26 cellular contexts compared by ENCODE assay signal in genomic region chr5:94396687-94397086, GRCh38.
DNase-seq lines count a peak whose midpoint lies in the region; ATAC-seq, FAIRE-seq and TF ChIP-seq lines count a peak whose summit lies in the region.
"Had no signal": no experiment of that assay in that cellular context is flagged by ENCODE, and none has a peak within 500 bp of the region (broad histone marks: within the 10 kb centered on the region; RNA-seq: fewer than 3 reads in every experiment).

No MANE protein-coding gene starts in this region.

- H3K36me3 Mint-ChIP-seq in WTC11 = peaks cover 11% of the 10 kb centered on the region; the same call in 1 of the 2 replicates
- H3K36me3 Mint-ChIP-seq: CD14-positive monocyte had no signal

- H4K20me1 ChIP-seq in Karpas-422 (ENCODE audit: insufficient read depth, low read depth, low read length) = no peaks in the 10 kb centered on the region
- H4K20me1 ChIP-seq: BLaER1 treated with 17β-estradiol and CSF1 and Interleukin-3, amounts not matched to agents 10 nM and 100 nM had no signal

- H3K27me3 ChIP-seq in pancreas (no peaks in the 10 kb centered on the region), Karpas-422 (ENCODE audit: low read length) (no peaks in the 10 kb centered on the region)
- H3K27me3 ChIP-seq: BE2C; BLaER1 treated with 17β-estradiol and CSF1 and Interleukin-3, amounts not matched to agents 10 nM and 100 nM had no signal

- H3K9me3 ChIP-seq in pancreas (no peaks in the 10 kb centered on the region), Karpas-422 (ENCODE audit: low read length) (no peaks in the 10 kb centered on the region)
- H3K9me3 ChIP-seq: A549; BE2C; BLaER1 treated with 17β-estradiol and CSF1 and Interleukin-3, amounts not matched to agents 10 nM and 100 nM; HAP-1 had no signal

- TF ChIP-seq CTCF in WTC11 (IDR thresholded peaks at IDR 0.05) (no peak), pancreas (IDR thresholded peaks at IDR 0.05) (no peak)

- H3K9me3 Mint-ChIP-seq in WTC11 = peaks cover 13% of the 10 kb centered on the region
- H3K9me3 Mint-ChIP-seq: CD4-positive, alpha-beta T cell; CD8-positive, alpha-beta memory T cell; HFFc6 had no signal

- H3K4me1 ChIP-seq in pancreas (no peaks in the 10 kb centered on the region), Karpas-422 (ENCODE audit: low read length) (no peaks in the 10 kb centered on the region)
- H3K4me1 ChIP-seq: A549; BLaER1 treated with 17β-estradiol and CSF1 and Interleukin-3, amounts not matched to agents 10 nM and 100 nM had no signal

- POLR2A ChIA-PET in WTC11 (lab: Charles Lee) = no interaction called here

- peaks cover 27% of the 10 kb centered on the region for H3K4me1 Mint-ChIP-seq in WTC11
- H3K4me1 Mint-ChIP-seq: CD14-positive monocyte; CD8-positive, alpha-beta memory T cell had no signal

- H3K27ac ChIP-seq in pancreas (no peak overlapping the region), Karpas-422 (ENCODE audit: low read length) (no peak overlapping the region)
- H3K27ac ChIP-seq: A549; BLaER1 treated with 17β-estradiol and CSF1 and Interleukin-3, amounts not matched to agents 10 nM and 100 nM; GM23248 had no signal

- H3K27ac Mint-ChIP-seq in WTC11 = no peak overlapping the region
- H3K27ac Mint-ChIP-seq: CD14-positive monocyte; CD4-positive, alpha-beta T cell; CD8-positive, alpha-beta memory T cell; HFFc6 had no signal

- H3K4me2 ChIP-seq in Karpas-422 (ENCODE audit: low read depth, low read length, poor library complexity, severe bottlenecking) = no peak overlapping the region
- H3K4me2 ChIP-seq: A549; BLaER1 treated with 17β-estradiol and CSF1 and Interleukin-3, amounts not matched to agents 10 nM and 100 nM had no signal

- no peaks in the 10 kb centered on the region for H3K9me2 ChIP-seq in Karpas-422 (replicated peaks; ENCODE audit: insufficient read depth, low read length)

- H3K27me3 Mint-ChIP-seq in WTC11 (ENCODE audit: low read depth) = no peaks in the 10 kb centered on the region
- H3K27me3 Mint-ChIP-seq: CD4-positive, alpha-beta T cell; CD8-positive, alpha-beta memory T cell had no signal

- no peaks in the 10 kb centered on the region for H3K36me3 ChIP-seq in pancreas
- H3K36me3 ChIP-seq in Karpas-422 (ENCODE audit: insufficient read depth, low read length) = no peaks in the 10 kb centered on the region
- H3K36me3 ChIP-seq: BE2C; BLaER1 treated with 17β-estradiol and CSF1 and Interleukin-3, amounts not matched to agents 10 nM and 100 nM; HAP-1 had no signal

- peak; percentile 55; the same call in 1 of the 2 replicates for ATAC-seq in WTC11
- ATAC-seq in GM18873 (IDR thresholded peaks at IDR 0.05; ENCODE audit: low FRiP score, unreplicated experiment) = no peak
- ATAC-seq in pancreas = no peak
- ATAC-seq: A549 had no signal

- DNase-seq in NCI-H82 (lab: John Stamatoyannopoulos, UW) (peak; percentile 62), NCI-H82 treated with DMSO at 0.1 percent for 48 hours (lab: John Stamatoyannopoulos, UW; ENCODE audit: unreplicated experiment) (no peak), WTC11 (ENCODE audit: low spot score) (no peak), iPS-NIHi11 (ENCODE audit: low spot score) (peak; percentile 41), pancreas (no peak), Karpas-422 (no peak)
- DNase-seq: 8988T; ACHN; AML-193; BE2C; CD4-positive, alpha-beta T cell; CD8-positive, alpha-beta memory T cell; DMS 273 treated with DMSO at 0.1 percent for 48 hours; DMS79; EL; GDM1; GM23248; HFFc6 had no signal

- CTCF ChIA-PET in WTC11 (lab: Charles Lee) = no interaction called here

- no peak for FAIRE-seq in pancreas (lab: Jason Lieb, UNC)
- FAIRE-seq: A549, D721Med, GM12878, H54 had no signal

- H3K79me2 ChIP-seq in Karpas-422 (ENCODE audit: low read length) = no peaks in the 10 kb centered on the region

- no peak overlapping the region for H3K4me3 Mint-ChIP-seq in WTC11
- H3K4me3 Mint-ChIP-seq: CD14-positive monocyte; CD4-positive, alpha-beta T cell; CD8-positive, alpha-beta memory T cell; HFFc6 had no signal

- no peak overlapping the region for H2AFZ ChIP-seq in Karpas-422 (ENCODE audit: low read length)
- H2AFZ ChIP-seq: GM23248 had no signal

- intact Hi-C loops in pancreas (cut with DNase I) = no loop called here

- H3K4me3 ChIP-seq in pancreas (no peak overlapping the region), Karpas-422 (ENCODE audit: low read length) (no peak overlapping the region)
- H3K4me3 ChIP-seq: A549; BLaER1 treated with 17β-estradiol and CSF1 and Interleukin-3, amounts not matched to agents 10 nM and 100 nM; GM12878; GM23248; HAP-1 had no signal

- no peak overlapping the region for H3K9ac ChIP-seq in Karpas-422 (ENCODE audit: low read length)
- H3K9ac ChIP-seq: BLaER1 treated with 17β-estradiol and CSF1 and Interleukin-3, amounts not matched to agents 10 nM and 100 nM; GM23248 had no signal

TF ChIP-seq in WTC11, 78 proteins besides CTCF, POLR2A, EP300 and RAD21:
- TF ChIP-seq NFYB (CRISPR knock-in tag; conservative IDR thresholded peaks at IDR 0.05; ENCODE audit: low read depth) (no peak), ELF4 (CRISPR knock-in tag; IDR thresholded peaks at IDR 0.05; ENCODE audit: low read depth) (no peak), ZNF396 (CRISPR knock-in tag; IDR thresholded peaks at IDR 0.05; ENCODE audit: borderline replicate concordance) (no peak), ZSCAN18 (CRISPR knock-in tag; IDR thresholded peaks at IDR 0.05) (no peak), TEAD4 (CRISPR knock-in tag; IDR thresholded peaks at IDR 0.05) (no peak), ZNF317 (CRISPR knock-in tag; IDR thresholded peaks at IDR 0.05; ENCODE audit: borderline replicate concordance, low read depth) (no peak), CREM (CRISPR knock-in tag; IDR thresholded peaks at IDR 0.05) (no peak), PRDM15 (CRISPR knock-in tag; IDR thresholded peaks at IDR 0.05) (no peak)

Comparison
In these comparisons a context has a peak if more than half of its experiments do, and no peak if none do; other contexts are left out.
1. DNase-seq: peak in NCI-H82 (single experiment) and iPS-NIHi11 (single experiment); none in NCI-H82 treated with DMSO at 0.1 percent for 48 hours (single experiment), WTC11 (single experiment), pancreas (0 of 6) and Karpas-422 (single experiment).